21 cellular contexts compared by ENCODE assay signal in the genomic region with DNA sequence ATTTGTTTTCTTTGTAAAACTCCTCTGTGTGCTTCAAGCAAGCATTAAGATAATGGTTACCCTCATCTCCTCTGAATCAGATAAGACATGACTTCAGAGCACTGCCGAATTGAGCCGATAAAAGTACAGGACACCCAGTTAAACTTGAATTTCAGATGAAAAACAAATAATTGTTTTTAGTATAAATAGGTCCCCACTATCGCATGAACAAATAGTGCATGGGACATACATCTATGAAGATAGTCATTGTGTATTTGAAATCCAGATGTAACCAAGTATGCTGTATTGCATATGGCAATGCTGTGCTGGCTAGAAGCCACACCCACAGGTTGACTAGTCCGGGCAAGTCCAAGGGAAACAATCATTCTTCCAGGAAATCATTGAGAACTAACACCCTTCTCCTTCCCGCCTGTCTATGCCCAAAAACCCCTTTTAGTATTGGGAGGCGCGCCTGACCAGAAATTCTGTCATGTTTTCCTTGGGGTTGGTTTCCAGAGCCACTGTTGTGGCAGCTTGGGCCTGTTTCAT. TPM values are rescaled to one million over a fixed set of nuclear protein-coding genes. Genes with fewer than 3 reads are reported as not detected.
DNase-seq lines count a peak whose midpoint lies in the region; TF ChIP-seq lines count a peak whose summit lies in the region.
"Had no signal": no experiment of that assay in that cellular context is flagged by ENCODE, and none has a peak within 500 bp of the region (broad histone marks: within the 10 kb centered on the region; RNA-seq: fewer than 3 reads in every experiment).

No MANE protein-coding gene starts in this region.

- H3K27ac ChIP-seq in dorsolateral prefrontal cortex: peak overlapping the region in 46 of 59 donors; percentile 1 to 97 (median 72)
- peak overlapping the region; percentile 2 for H3K27ac ChIP-seq in parathyroid adenoma
- H3K27ac ChIP-seq: coronary artery, right atrium auricular region, testis had no signal

- intact Hi-C loops in dorsolateral prefrontal cortex (cut with DNase I): loop anchor here (5.0 kb wide), 2 partner anchors 121 to 126 kb away; no protein-coding TSS in a partner anchor

- no peak overlapping the region for H3K9ac ChIP-seq in parathyroid adenoma

- no peaks in the 10 kb centered on the region for H3K36me3 ChIP-seq in parathyroid adenoma (ENCODE audit: control insufficient read depth, insufficient read depth, low read length)
- H3K36me3 ChIP-seq: right atrium auricular region had no signal

- peak overlapping the region; percentile 3 for H2AFZ ChIP-seq in parathyroid adenoma

- no peaks in the 10 kb centered on the region for H3K79me2 ChIP-seq in parathyroid adenoma

- peaks cover 27% of the 10 kb centered on the region for H3K4me1 ChIP-seq in parathyroid adenoma

- H3K27me3 ChIP-seq in dorsolateral prefrontal cortex (peaks cover 0 to 6% (median 0%) of the 10 kb centered on the region in 45 donors), parathyroid adenoma (ENCODE audit: control insufficient read depth, insufficient read depth, low read length) (no peaks in the 10 kb centered on the region)
- H3K27me3 ChIP-seq: right atrium auricular region, testis had no signal

- H3K4me3 ChIP-seq in AG10803 (ENCODE audit: low read length) (no peak overlapping the region), dorsolateral prefrontal cortex (no peak overlapping the region), parathyroid adenoma (ENCODE audit: low read depth, low read length) (no peak overlapping the region)
- H3K4me3 ChIP-seq: coronary artery, right atrium auricular region, testis had no signal

- H3K4me2 ChIP-seq in parathyroid adenoma (ENCODE audit: low read length): peak overlapping the region; percentile 19

- no peaks in the 10 kb centered on the region for H3K9me3 ChIP-seq in parathyroid adenoma (ENCODE audit: control insufficient read depth, low read length)
- H3K9me3 ChIP-seq: right atrium auricular region, testis had no signal

- DNase-seq in AG10803 (ENCODE audit: low read depth) (peak; percentile 15), LoVo (ENCODE audit: low spot score) (peak; percentile 22), dorsolateral prefrontal cortex (no peak), UCSD-AML1 (lab: John Stamatoyannopoulos, UW; ENCODE audit: unreplicated experiment) (no peak), GDM1 (lab: John Stamatoyannopoulos, UW) (no peak), DMS114 treated with DMSO at 0.1 percent for 48 hours (lab: John Stamatoyannopoulos, UW; ENCODE audit: unreplicated experiment) (no peak)
- DNase-seq: activated CD4-positive, alpha-beta T cell treated with anti-CD3 and anti-CD28 coated beads for 4 hours; CD4-positive, alpha-beta memory T cell; DMS79 treated with DMSO at 0.1 percent for 48 hours; H7; KG1; naive thymus-derived CD8-positive, alpha-beta T cell; NCI-H2081; NCI-H510A treated with DMSO at 0.1 percent for 48 hours; SW 1271; testis had no signal

- no peak for TF ChIP-seq CTCF in AG10803 (conservative IDR thresholded peaks at IDR 0.05; ENCODE audit: low read length)
- TF ChIP-seq CTCF in dorsolateral prefrontal cortex (IDR thresholded peaks at IDR 0.05 in 54 of 56, conservative IDR thresholded peaks at IDR 0.05 in 2 of 56; ENCODE audit: low read depth in 1 of 56, partially characterized antibody in 56 of 56): no peak
- TF ChIP-seq CTCF in parathyroid adenoma (IDR thresholded peaks at IDR 0.05): no peak

RNA-seq across cellular contexts. Expression of a gene that starts 12.6 kb away (rescaled TPM):
- total RNA-seq in dorsolateral prefrontal cortex: 100 to 1,000 TPM in 94 of 120 experiments, 10 to 100 TPM in 26; 69.8 to 487 (median 136) TPM
- total RNA-seq: activated T-helper 1 cell treated with anti-CD3 and anti-CD28 coated beads, Interleukin-12 subunit alpha, Interleukin-12 subunit beta, Interleukin-2, Interleukin-4 antibody, amounts not matched to agents 30 ng/mL and 10 ng/mL and 1 ng/mL, durations not matched to agents 14 hours and 24 hours and 36 hours; HT1080; naive thymus-derived CD8-positive, alpha-beta T cell had no signal

Comparison
In these comparisons a context has a peak if more than half of its experiments do, and no peak if none do; other contexts are left out.
1. DNase-seq: peak in AG10803 (single experiment) and LoVo (single experiment); none in dorsolateral prefrontal cortex (0 of 10), UCSD-AML1 (single experiment), GDM1 (single experiment) and DMS114 treated with DMSO at 0.1 percent for 48 hours (single experiment).